In genomic region chr6:7879043-7879442, GRCh38 we compare ENCODE assay signal across 2 cellular contexts.
TF ChIP-seq lines count a peak whose summit lies in the region.

No MANE protein-coding gene starts in this region.

TF ChIP-seq in endothelial cell of umbilical vein, 7 proteins besides CTCF, POLR2A, EP300 and RAD21:
- TF ChIP-seq FOS (IDR thresholded peaks at IDR 0.05; ENCODE audit: borderline replicate concordance, insufficient read depth, low read length) (no peak), MAX (IDR thresholded peaks at IDR 0.05; ENCODE audit: insufficient read depth, insufficient read length) (no peak), JUN (IDR thresholded peaks at IDR 0.05; ENCODE audit: borderline replicate concordance, insufficient read depth, insufficient read length, low read depth) (no peak), MYC (IDR thresholded peaks at IDR 0.05; ENCODE audit: low read depth, low read length) (no peak), POLR2AphosphoS5 (IDR thresholded peaks at IDR 0.05; ENCODE audit: insufficient read depth, low read depth, low read length) (no peak), EZH2 (IDR thresholded peaks at IDR 0.05; ENCODE audit: borderline replicate concordance, low read depth, low read length, severe bottlenecking) (no peak), GATA2 (IDR thresholded peaks at IDR 0.05; ENCODE audit: insufficient read depth, insufficient read length, low read depth, low read length) (no peak)

TF ChIP-seq in HepG2, 621 proteins besides CTCF, POLR2A, EP300 and RAD21:
- TF ChIP-seq ZNF337 (CRISPR knock-in tag; IDR thresholded peaks at IDR 0.05; ENCODE audit: borderline replicate concordance, low read depth) (no peak), ZNF605 (CRISPR knock-in tag; IDR thresholded peaks at IDR 0.05) (no peak), ATF4 (CRISPR knock-in tag; IDR thresholded peaks at IDR 0.05) (no peak), ZNF691 (CRISPR knock-in tag; IDR thresholded peaks at IDR 0.05; ENCODE audit: borderline replicate concordance, low read depth) (no peak), AKAP8 (CRISPR knock-in tag; IDR thresholded peaks at IDR 0.05) (no peak), SMAD9 (CRISPR knock-in tag; IDR thresholded peaks at IDR 0.05) (no peak), JUND (CRISPR knock-in tag; IDR thresholded peaks at IDR 0.05) (no peak), NFYB (CRISPR knock-in tag; IDR thresholded peaks at IDR 0.05) (no peak)
